In genomic region chr17:42311240-42312034, GRCh38 we compare ENCODE assay signal across 1 cellular context.
A peak's percentile ranks its signal among the peaks of the same experiment; 100 is the strongest.
TF ChIP-seq lines count a peak whose summit lies in the region.

No MANE protein-coding gene starts in this region.

TF ChIP-seq in HepG2, 621 proteins besides CTCF, POLR2A, EP300 and RAD21 (continued from another document and continues in another):
- TF ChIP-seq ZNF646 (CRISPR knock-in tag; IDR thresholded peaks at IDR 0.05) (0 out of 2 replicates have a peak, but pooled peaks have one; percentile 38), KLF16 (CRISPR knock-in tag; IDR thresholded peaks at IDR 0.05) (0 out of 4 replicates have a peak, but pooled peaks of 1 of the 2 experiments have one; percentile 41), ZNF501 (CRISPR knock-in tag; IDR thresholded peaks at IDR 0.05) (no peak; the same call in 1 of the 2 replicates), ZFP1 (CRISPR knock-in tag; IDR thresholded peaks at IDR 0.05) (peak; percentile 81), SMAD1 (CRISPR knock-in tag; IDR thresholded peaks at IDR 0.05; ENCODE audit: borderline replicate concordance, low read depth) (no peak), ZBTB38 (CRISPR knock-in tag; IDR thresholded peaks at IDR 0.05) (peak; percentile 73), ZNF33A (CRISPR knock-in tag; IDR thresholded peaks at IDR 0.05; ENCODE audit: borderline replicate concordance) (no peak), MED1 (CRISPR knock-in tag; IDR thresholded peaks at IDR 0.05) (peak; percentile 81), ZHX1 (CRISPR knock-in tag; IDR thresholded peaks at IDR 0.05; ENCODE audit: low read depth) (peak; percentile 75; the same call in 1 of the 2 replicates), HOXA5 (CRISPR knock-in tag; IDR thresholded peaks at IDR 0.05) (no peak; the same call in 1 of the 2 replicates), ZNF230 (CRISPR knock-in tag; IDR thresholded peaks at IDR 0.05) (0 out of 2 replicates have a peak, but pooled peaks have one; percentile 9), ZUFSP (CRISPR knock-in tag; IDR thresholded peaks at IDR 0.05; ENCODE audit: borderline replicate concordance) (no peak), NKX3-1 (CRISPR knock-in tag; IDR thresholded peaks at IDR 0.05) (no peak; the same call in 1 of the 2 replicates), CBX1 (IDR thresholded peaks at IDR 0.05; ENCODE audit: low read depth) (no peak), RXRA (CRISPR knock-in tag; IDR thresholded peaks at IDR 0.05) (peak; percentile 76), SPEN (CRISPR knock-in tag; IDR thresholded peaks at IDR 0.05; ENCODE audit: low read depth) (peak; percentile 96), ZNF282 (IDR thresholded peaks at IDR 0.05; ENCODE audit: partially characterized antibody) (no peak), ATF5 (CRISPR knock-in tag; IDR thresholded peaks at IDR 0.05; ENCODE audit: low read depth) (no peak), MYNN (CRISPR knock-in tag; IDR thresholded peaks at IDR 0.05; ENCODE audit: low read depth) (0 out of 2 replicates have a peak, but pooled peaks have one; percentile 69), KLF6 (CRISPR knock-in tag; IDR thresholded peaks at IDR 0.05) (no peak; the same call in 1 of the 2 replicates), RBM22 (optimal IDR thresholded peaks at IDR 0.05; ENCODE audit: low read length) (peak; percentile 98), PLRG1 (conservative IDR thresholded peaks at IDR 0.05) (no peak), ESRRA (CRISPR knock-in tag; IDR thresholded peaks at IDR 0.05; ENCODE audit: low read depth) (0 out of 2 replicates have a peak, but pooled peaks have one; percentile 32), ZNF160 (CRISPR knock-in tag; IDR thresholded peaks at IDR 0.05) (peak; percentile 86; the same call in 1 of the 2 replicates), ZNF570 (CRISPR knock-in tag; IDR thresholded peaks at IDR 0.05; ENCODE audit: borderline replicate concordance) (no peak), HIVEP1 (CRISPR knock-in tag; IDR thresholded peaks at IDR 0.05) (peak; percentile 62; the same call in 1 of the 2 replicates), CBX2 (IDR thresholded peaks at IDR 0.05; ENCODE audit: low read depth, low read length) (no peak), CBX2 (CRISPR knock-in tag; IDR thresholded peaks at IDR 0.05; ENCODE audit: low read depth) (no peak), KDM4B (CRISPR knock-in tag; IDR thresholded peaks at IDR 0.05) (peak; percentile 42; the same call in 1 of the 2 replicates), ZNF879 (CRISPR knock-in tag; IDR thresholded peaks at IDR 0.05) (0 out of 2 replicates have a peak, but pooled peaks have one; percentile 67), DBP (CRISPR knock-in tag; IDR thresholded peaks at IDR 0.05; ENCODE audit: not compliant biosample characterization) (no peak), STAT5B (CRISPR knock-in tag; IDR thresholded peaks at IDR 0.05) (0 out of 2 replicates have a peak, but pooled peaks have one; percentile 44), ZMYM3 (CRISPR knock-in tag; IDR thresholded peaks at IDR 0.05) (peak; percentile 80), XBP1 (CRISPR knock-in tag; IDR thresholded peaks at IDR 0.05) (no peak)
- TF ChIP-seq, protein P1, sequence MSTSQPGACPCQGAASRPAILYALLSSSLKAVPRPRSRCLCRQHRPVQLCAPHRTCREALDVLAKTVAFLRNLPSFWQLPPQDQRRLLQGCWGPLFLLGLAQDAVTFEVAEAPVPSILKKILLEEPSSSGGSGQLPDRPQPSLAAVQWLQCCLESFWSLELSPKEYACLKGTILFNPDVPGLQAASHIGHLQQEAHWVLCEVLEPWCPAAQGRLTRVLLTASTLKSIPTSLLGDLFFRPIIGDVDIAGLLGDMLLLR (CRISPR knock-in tag; IDR thresholded peaks at IDR 0.05): peak; percentile 83
- TF ChIP-seq, protein P2, sequence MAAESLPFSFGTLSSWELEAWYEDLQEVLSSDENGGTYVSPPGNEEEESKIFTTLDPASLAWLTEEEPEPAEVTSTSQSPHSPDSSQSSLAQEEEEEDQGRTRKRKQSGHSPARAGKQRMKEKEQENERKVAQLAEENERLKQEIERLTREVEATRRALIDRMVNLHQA (CRISPR knock-in tag; IDR thresholded peaks at IDR 0.05): 0 out of 2 replicates have a peak, but pooled peaks have one; percentile 46
- TF ChIP-seq, protein P3, sequence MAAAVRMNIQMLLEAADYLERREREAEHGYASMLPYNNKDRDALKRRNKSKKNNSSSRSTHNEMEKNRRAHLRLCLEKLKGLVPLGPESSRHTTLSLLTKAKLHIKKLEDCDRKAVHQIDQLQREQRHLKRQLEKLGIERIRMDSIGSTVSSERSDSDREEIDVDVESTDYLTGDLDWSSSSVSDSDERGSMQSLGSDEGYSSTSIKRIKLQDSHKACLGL (CRISPR knock-in tag; IDR thresholded peaks at IDR 0.05): no peak
- TF ChIP-seq, protein P4, sequence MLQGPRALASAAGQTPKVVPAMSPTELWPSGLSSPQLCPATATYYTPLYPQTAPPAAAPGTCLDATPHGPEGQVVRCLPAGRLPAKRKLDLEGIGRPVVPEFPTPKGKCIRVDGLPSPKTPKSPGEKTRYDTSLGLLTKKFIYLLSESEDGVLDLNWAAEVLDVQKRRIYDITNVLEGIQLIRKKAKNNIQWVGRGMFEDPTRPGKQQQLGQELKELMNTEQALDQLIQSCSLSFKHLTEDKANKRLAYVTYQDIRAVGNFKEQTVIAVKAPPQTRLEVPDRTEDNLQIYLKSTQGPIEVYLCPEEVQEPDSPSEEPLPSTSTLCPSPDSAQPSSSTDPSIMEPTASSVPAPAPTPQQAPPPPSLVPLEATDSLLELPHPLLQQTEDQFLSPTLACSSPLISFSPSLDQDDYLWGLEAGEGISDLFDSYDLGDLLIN (CRISPR knock-in tag; IDR thresholded peaks at IDR 0.05; ENCODE audit: borderline replicate concordance): no peak
- TF ChIP-seq, protein P5, sequence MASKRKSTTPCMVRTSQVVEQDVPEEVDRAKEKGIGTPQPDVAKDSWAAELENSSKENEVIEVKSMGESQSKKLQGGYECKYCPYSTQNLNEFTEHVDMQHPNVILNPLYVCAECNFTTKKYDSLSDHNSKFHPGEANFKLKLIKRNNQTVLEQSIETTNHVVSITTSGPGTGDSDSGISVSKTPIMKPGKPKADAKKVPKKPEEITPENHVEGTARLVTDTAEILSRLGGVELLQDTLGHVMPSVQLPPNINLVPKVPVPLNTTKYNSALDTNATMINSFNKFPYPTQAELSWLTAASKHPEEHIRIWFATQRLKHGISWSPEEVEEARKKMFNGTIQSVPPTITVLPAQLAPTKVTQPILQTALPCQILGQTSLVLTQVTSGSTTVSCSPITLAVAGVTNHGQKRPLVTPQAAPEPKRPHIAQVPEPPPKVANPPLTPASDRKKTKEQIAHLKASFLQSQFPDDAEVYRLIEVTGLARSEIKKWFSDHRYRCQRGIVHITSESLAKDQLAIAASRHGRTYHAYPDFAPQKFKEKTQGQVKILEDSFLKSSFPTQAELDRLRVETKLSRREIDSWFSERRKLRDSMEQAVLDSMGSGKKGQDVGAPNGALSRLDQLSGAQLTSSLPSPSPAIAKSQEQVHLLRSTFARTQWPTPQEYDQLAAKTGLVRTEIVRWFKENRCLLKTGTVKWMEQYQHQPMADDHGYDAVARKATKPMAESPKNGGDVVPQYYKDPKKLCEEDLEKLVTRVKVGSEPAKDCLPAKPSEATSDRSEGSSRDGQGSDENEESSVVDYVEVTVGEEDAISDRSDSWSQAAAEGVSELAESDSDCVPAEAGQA (IDR thresholded peaks at IDR 0.05; ENCODE audit: low read depth): no peak; the same call in 1 of the 2 replicates
- TF ChIP-seq, protein P5 (CRISPR knock-in tag; IDR thresholded peaks at IDR 0.05; ENCODE audit: borderline replicate concordance): no peak
